ENCODE assay signal across 8 cellular contexts in genomic region chr1:223843934-223844333, GRCh38. TPM values are rescaled to one million over a fixed set of nuclear protein-coding genes. Genes with fewer than 3 reads are reported as not detected.
A peak's percentile ranks its signal among the peaks of the same experiment; 100 is the strongest.
DNase-seq lines count a peak whose midpoint lies in the region; ATAC-seq and TF ChIP-seq lines count a peak whose summit lies in the region.

No MANE protein-coding gene starts in this region.

- 62 to 66% methylated on average over 6 of the region's 6 CpGs for WGBS in thyroid gland, 2 donors

- peak overlapping the region; percentile 93 for H3K4me3 Mint-ChIP-seq in activated naive CD4-positive, alpha-beta T cell treated with anti-CD3 and anti-CD28 coated beads for 36 hours
- peak overlapping the region; percentile 98 for H3K4me3 Mint-ChIP-seq in activated CD4-positive, alpha-beta memory T cell treated with anti-CD3 and anti-CD28 coated beads, Interleukin-2, amount 10 ng/mL, durations not matched to agents 7 days and 5 days

- H3K36me3 Mint-ChIP-seq in activated naive CD4-positive, alpha-beta T cell treated with anti-CD3 and anti-CD28 coated beads for 36 hours (ENCODE audit: low read depth): peaks cover 5% of the 10 kb centered on the region
- H3K36me3 Mint-ChIP-seq in activated CD4-positive, alpha-beta memory T cell treated with anti-CD3 and anti-CD28 coated beads, Interleukin-2, amount 10 ng/mL, durations not matched to agents 7 days and 5 days (ENCODE audit: low read depth): peaks cover 22% of the 10 kb centered on the region

- peaks cover 49% of the 10 kb centered on the region for H3K4me1 Mint-ChIP-seq in activated naive CD4-positive, alpha-beta T cell treated with anti-CD3 and anti-CD28 coated beads for 36 hours (ENCODE audit: low read depth)
- H3K4me1 Mint-ChIP-seq in activated CD4-positive, alpha-beta memory T cell treated with anti-CD3 and anti-CD28 coated beads, Interleukin-2, amount 10 ng/mL, durations not matched to agents 7 days and 5 days: peaks cover 43% of the 10 kb centered on the region

- H3K27me3 ChIP-seq in iPS-20b (ENCODE audit: insufficient read depth, low read length): no peaks in the 10 kb centered on the region; the same call in 1 of the 2 replicates
- H3K27me3 ChIP-seq in thyroid gland: no peaks in the 10 kb centered on the region

- H3K36me3 ChIP-seq in iPS-20b (ENCODE audit: insufficient read depth, low read depth, low read length) (no peaks in the 10 kb centered on the region), thyroid gland (no peaks in the 10 kb centered on the region)

- no peaks in the 10 kb centered on the region for H3K27me3 Mint-ChIP-seq in activated naive CD4-positive, alpha-beta T cell treated with anti-CD3 and anti-CD28 coated beads for 36 hours (ENCODE audit: low read depth)
- H3K27me3 Mint-ChIP-seq in activated CD4-positive, alpha-beta memory T cell treated with anti-CD3 and anti-CD28 coated beads, Interleukin-2, amount 10 ng/mL, durations not matched to agents 7 days and 5 days: peaks cover 1% of the 10 kb centered on the region

- H3K27ac ChIP-seq in iPS-20b (ENCODE audit: low read length) (no peak overlapping the region), thyroid gland (peak overlapping the region; percentile 99)

- intact Hi-C loops in activated naive CD4-positive, alpha-beta T cell treated with anti-CD3 and anti-CD28 coated beads for 36 hours (cut with micrococcal nuclease): loop anchor here (1.0 to 10.0 kb wide), 8 partner anchors 12 to 1849 kb away; partner anchors contain the start of genes CAPN2, DEGS1 and WDR26
- intact Hi-C loops in thyroid gland (cut with DNase I): no loop called here

- peaks cover 3% of the 10 kb centered on the region for H3K9me3 Mint-ChIP-seq in activated naive CD4-positive, alpha-beta T cell treated with anti-CD3 and anti-CD28 coated beads for 36 hours
- peaks cover 6% of the 10 kb centered on the region for H3K9me3 Mint-ChIP-seq in activated CD4-positive, alpha-beta memory T cell treated with anti-CD3 and anti-CD28 coated beads, Interleukin-2, amount 10 ng/mL, durations not matched to agents 7 days and 5 days

- peak; percentile 30 for DNase-seq in activated naive CD4-positive, alpha-beta T cell treated with anti-CD3 and anti-CD28 coated beads for 36 hours
- no peak for DNase-seq in activated naive CD4-positive, alpha-beta T cell treated with anti-CD3 and anti-CD28 coated beads, Interleukin-2, amount 50 U/mL, for 16 hours
- DNase-seq in activated CD4-positive, alpha-beta memory T cell treated with anti-CD3 and anti-CD28 coated beads, Interleukin-2, amount 10 ng/mL, durations not matched to agents 7 days and 5 days: no peak
- DNase-seq in thyroid gland (no peak), GM03348 (ENCODE audit: low spot score) (no peak)
- DNase-seq in activated CD8-positive, alpha-beta memory T cell treated with anti-CD3 and anti-CD28 coated beads for 24 hours: no peak

- H3K4me3 ChIP-seq in iPS-20b (ENCODE audit: low read length) (peak overlapping the region; percentile 87), thyroid gland (replicated peaks in 1 of 3) (peak overlapping the region in 2 of 3 donors; percentile 76 to 86)

- no peak for ATAC-seq in HG02763 (IDR thresholded peaks at IDR 0.05; ENCODE audit: unreplicated experiment)

- H3K27ac Mint-ChIP-seq in activated naive CD4-positive, alpha-beta T cell treated with anti-CD3 and anti-CD28 coated beads for 36 hours: peak overlapping the region; percentile 95
- peak overlapping the region; percentile 49 for H3K27ac Mint-ChIP-seq in activated CD4-positive, alpha-beta memory T cell treated with anti-CD3 and anti-CD28 coated beads, Interleukin-2, amount 10 ng/mL, durations not matched to agents 7 days and 5 days

- H3K4me1 ChIP-seq in iPS-20b (ENCODE audit: insufficient read depth, low read length): peaks cover 24% of the 10 kb centered on the region; the same call in 1 of the 2 replicates
- H3K4me1 ChIP-seq in thyroid gland: peaks cover 42 to 50% of the 10 kb centered on the region in 2 donors

- H3K9me3 ChIP-seq in iPS-20b (ENCODE audit: insufficient read depth, low read depth, low read length) (no peaks in the 10 kb centered on the region), thyroid gland (no peaks in the 10 kb centered on the region)

- TF ChIP-seq CTCF in thyroid gland (IDR thresholded peaks at IDR 0.05): no peak

- POLR2A ChIA-PET in activated CD4-positive, alpha-beta memory T cell treated with anti-CD3 and anti-CD28 coated beads, Interleukin-2, amount 10 ng/mL, durations not matched to agents 7 days and 5 days (lab: Charles Lee): interaction anchor here (0.8 to 3.9 kb wide), 10 partner anchors 9 to 325 kb away, joined by 3 to 96 read pairs (median 11); partner anchors contain the start of gene CAPN2

- CTCF ChIA-PET in activated naive CD4-positive, alpha-beta T cell treated with anti-CD3 and anti-CD28 coated beads for 36 hours (lab: Charles Lee): no interaction called here
- CTCF ChIA-PET in activated CD4-positive, alpha-beta memory T cell treated with anti-CD3 and anti-CD28 coated beads, Interleukin-2, amount 10 ng/mL, durations not matched to agents 7 days and 5 days (lab: Charles Lee): interaction anchor here (1.7 to 3.9 kb wide), 3 partner anchors 8 to 95 kb away, joined by 8 to 12 read pairs (median 9); no protein-coding TSS in a partner anchor

- H3K9ac ChIP-seq in iPS-20b (ENCODE audit: low read depth, low read length): peak overlapping the region; percentile 85; the same call in 1 of the 2 replicates

- no peak for TF ChIP-seq POLR2A in thyroid gland (IDR thresholded peaks at IDR 0.05)

RNA-seq across cellular contexts. Expression of gene TP53BP2, which starts 1.8 kb away (rescaled TPM):
- total RNA-seq in activated naive CD4-positive, alpha-beta T cell treated with anti-CD3 and anti-CD28 coated beads for 36 hours: 10 to 100 TPM; 40.8 to 44.2 TPM
- 10 to 100 TPM; 34.4 to 36.0 TPM for total RNA-seq in activated CD4-positive, alpha-beta memory T cell treated with anti-CD3 and anti-CD28 coated beads, Interleukin-2, amount 10 ng/mL, durations not matched to agents 7 days and 5 days
- total RNA-seq in thyroid gland: 10 to 100 TPM; 58.2 to 98.0 (median 76.1) TPM
